Comparison of ENCODE assay signal across 16 cellular contexts in genomic region chr1:14732726-14733052, GRCh38.
DNase-seq lines count a peak whose midpoint lies in the region; ATAC-seq, FAIRE-seq and TF ChIP-seq lines count a peak whose summit lies in the region.
"Had no signal": no experiment of that assay in that cellular context is flagged by ENCODE, and none has a peak within 500 bp of the region (broad histone marks: within the 10 kb centered on the region; RNA-seq: fewer than 3 reads in every experiment).

No MANE protein-coding gene starts in this region.

- peaks cover 40% of the 10 kb centered on the region for H3K27me3 Mint-ChIP-seq in GM23338 (ENCODE audit: insufficient read depth, low read depth, poor library complexity)
- peaks cover 4% of the 10 kb centered on the region for H3K27me3 Mint-ChIP-seq in astrocyte (ENCODE audit: low read depth, unreplicated experiment)

- H4K91ac ChIP-seq in trophoblast cell (ENCODE audit: low read depth, low read length) = no peak overlapping the region

- H3K4me3 ChIP-seq in GM23338 (peak overlapping the region; percentile 39), astrocyte (ENCODE audit: insufficient read depth, low read depth, low read length) (no peak overlapping the region), iPS-20b (ENCODE audit: low read length) (peak overlapping the region; percentile 43; the same call in 1 of the 2 replicates), trophoblast cell (ENCODE audit: low read depth, low read length) (no peak overlapping the region)
- H3K4me3 ChIP-seq: Peyer's patch had no signal

- ATAC-seq in GM23338 (no peak), GM21723 (IDR thresholded peaks at IDR 0.05; ENCODE audit: unreplicated experiment) (no peak)

- FAIRE-seq in astrocyte (lab: Jason Lieb, UNC) = no peak
- FAIRE-seq: bronchial epithelial cell, islet of Langerhans had no signal

- H3K79me1 ChIP-seq in trophoblast cell (ENCODE audit: low read length) = peaks cover 14% of the 10 kb centered on the region

- H4K8ac ChIP-seq in trophoblast cell (ENCODE audit: low read depth, low read length) = no peak overlapping the region

- H3K27me3 ChIP-seq in GM23338 (ENCODE audit: insufficient read depth) (peaks cover 26% of the 10 kb centered on the region), astrocyte (ENCODE audit: insufficient read depth, low read length) (peaks cover 2% of the 10 kb centered on the region), iPS-20b (ENCODE audit: insufficient read depth, low read length) (peaks cover 29% of the 10 kb centered on the region), trophoblast cell (ENCODE audit: insufficient read depth, low read length) (no peaks in the 10 kb centered on the region)
- H3K27me3 ChIP-seq: Peyer's patch had no signal

- H3K4me1 ChIP-seq in GM23338 (ENCODE audit: insufficient read depth) = peaks cover 39% of the 10 kb centered on the region
- H3K4me1 ChIP-seq in astrocyte (ENCODE audit: insufficient read depth, low read length) = peaks cover 22% of the 10 kb centered on the region
- peaks cover 28% of the 10 kb centered on the region for H3K4me1 ChIP-seq in iPS-20b (ENCODE audit: insufficient read depth, low read length)
- H3K4me1 ChIP-seq in trophoblast cell (ENCODE audit: control insufficient read depth in 1 of 2, insufficient read depth in 2 of 2, low read length in 2 of 2) = peaks cover 15 to 24% of the 10 kb centered on the region in 2 experiments
- H3K4me1 ChIP-seq: Peyer's patch had no signal

- no CpG with 5 or more reads among the region's 5 CpGs for WGBS in trophoblast cell (ENCODE audit: extremely low coverage, insufficient coverage, insufficient read length)

- H2BK5ac ChIP-seq in trophoblast cell (ENCODE audit: low read depth, low read length, poor library complexity) = no peak overlapping the region

- H3K23ac ChIP-seq in trophoblast cell (ENCODE audit: low read length) = no peak overlapping the region

- peak overlapping the region; percentile 68 for H3K4me2 ChIP-seq in GM23338
- peak overlapping the region; percentile 35 for H3K4me2 ChIP-seq in astrocyte (ENCODE audit: low read length)
- H3K4me2 ChIP-seq in trophoblast cell (ENCODE audit: low read length) = peak overlapping the region; percentile 47

- peaks cover 8% of the 10 kb centered on the region for H3F3A ChIP-seq in GM23338 (replicated peaks; ENCODE audit: low read depth)

- H2BK12ac ChIP-seq in trophoblast cell (ENCODE audit: low read length) = no peak overlapping the region

- H3K9ac ChIP-seq in astrocyte (ENCODE audit: low read length) = no peak overlapping the region
- peak overlapping the region; percentile 9; the same call in 1 of the 2 replicates for H3K9ac ChIP-seq in iPS-20b (ENCODE audit: low read depth, low read length)
- no peak overlapping the region for H3K9ac ChIP-seq in trophoblast cell (ENCODE audit: low read length)

- DNase-seq in GM23338 (ENCODE audit: low spot score) (no peak), astrocyte (ENCODE audit: low read depth) (no peak), trophoblast cell (peak in 1 of 2 donors; percentile 65), D341Med (ENCODE audit: low spot score) (no peak), SIG-M5 treated with dmso at 0.1 percent for 504 hours (lab: John Stamatoyannopoulos, UW; ENCODE audit: unreplicated experiment) (no peak), NCI-H2171 (lab: John Stamatoyannopoulos, UW) (no peak)
- DNase-seq: activated naive CD4-positive, alpha-beta T cell treated with anti-CD3 and anti-CD28 coated beads, Interleukin-2, amount 10 ng/mL, durations not matched to agents 7 days and 5 days; NCI-H1092 treated with DMSO at 0.1 percent for 48 hours; NCI-H2107; Peyer's patch; stimulated activated CD4-positive, alpha-beta T cell treated with anti-CD3 and anti-CD28 coated beads, Interleukin-2, amount 100 ng/mL, for 24 hours had no signal

- H3K4me3 Mint-ChIP-seq in GM23338 = peak overlapping the region; percentile 59
- peak overlapping the region; percentile 9 for H3K4me3 Mint-ChIP-seq in astrocyte (ENCODE audit: unreplicated experiment)
- H3K4me3 Mint-ChIP-seq: activated naive CD4-positive, alpha-beta T cell treated with anti-CD3 and anti-CD28 coated beads, Interleukin-2, amount 10 ng/mL, durations not matched to agents 7 days and 5 days; dendritic cell treated with granulocyte-macrophage colony-stimulating factor and Interleukin-4, amounts not matched to agents 40 ng/mL and 50 ng/mL, for 4 days had no signal

- H3K36me3 Mint-ChIP-seq in GM23338 (ENCODE audit: low read depth) = no peaks in the 10 kb centered on the region
- H3K36me3 Mint-ChIP-seq in astrocyte (ENCODE audit: low read depth, unreplicated experiment) = no peaks in the 10 kb centered on the region
- H3K36me3 Mint-ChIP-seq: activated naive CD4-positive, alpha-beta T cell treated with anti-CD3 and anti-CD28 coated beads, Interleukin-2, amount 10 ng/mL, durations not matched to agents 7 days and 5 days had no signal

- H3K79me2 ChIP-seq in GM23338 (replicated peaks; ENCODE audit: insufficient read depth) (no peaks in the 10 kb centered on the region), astrocyte (ENCODE audit: insufficient read depth, low read length) (no peaks in the 10 kb centered on the region), trophoblast cell (ENCODE audit: control insufficient read depth, insufficient read depth, low read length, poor library complexity) (peaks cover 2% of the 10 kb centered on the region)

- no peaks in the 10 kb centered on the region for H3K9me2 ChIP-seq in GM23338 (ENCODE audit: insufficient read depth)

- peak overlapping the region; percentile 91; the same call in 1 of the 2 replicates for H3K27ac Mint-ChIP-seq in GM23338
- H3K27ac Mint-ChIP-seq in astrocyte (ENCODE audit: unreplicated experiment) = peak overlapping the region; percentile 77
- H3K27ac Mint-ChIP-seq: activated naive CD4-positive, alpha-beta T cell treated with anti-CD3 and anti-CD28 coated beads, Interleukin-2, amount 10 ng/mL, durations not matched to agents 7 days and 5 days; dendritic cell treated with granulocyte-macrophage colony-stimulating factor and Interleukin-4, amounts not matched to agents 40 ng/mL and 50 ng/mL, for 4 days had no signal

- H2AFZ ChIP-seq in GM23338 (no peak overlapping the region), astrocyte (ENCODE audit: low read depth, low read length) (peak overlapping the region; percentile 16), trophoblast cell (ENCODE audit: insufficient read depth, low read length, poor library complexity) (no peak overlapping the region)

- no peaks in the 10 kb centered on the region for H3K9me3 Mint-ChIP-seq in GM23338
- no peaks in the 10 kb centered on the region for H3K9me3 Mint-ChIP-seq in astrocyte (ENCODE audit: unreplicated experiment)
- H3K9me3 Mint-ChIP-seq: activated naive CD4-positive, alpha-beta T cell treated with anti-CD3 and anti-CD28 coated beads, Interleukin-2, amount 10 ng/mL, durations not matched to agents 7 days and 5 days; dendritic cell treated with granulocyte-macrophage colony-stimulating factor and Interleukin-4, amounts not matched to agents 40 ng/mL and 50 ng/mL, for 4 days had no signal

- no peak overlapping the region for H2BK120ac ChIP-seq in trophoblast cell (ENCODE audit: insufficient read depth, low read length, poor library complexity)

- no peak overlapping the region for H2AK5ac ChIP-seq in trophoblast cell (ENCODE audit: low read length)

- no peak overlapping the region for H4K12ac ChIP-seq in trophoblast cell (ENCODE audit: low read depth, low read length)

- H3K4me1 Mint-ChIP-seq in GM23338 = peaks cover 58% of the 10 kb centered on the region
- peaks cover 18% of the 10 kb centered on the region for H3K4me1 Mint-ChIP-seq in astrocyte (ENCODE audit: low read depth, unreplicated experiment)
- H3K4me1 Mint-ChIP-seq: activated naive CD4-positive, alpha-beta T cell treated with anti-CD3 and anti-CD28 coated beads, Interleukin-2, amount 10 ng/mL, durations not matched to agents 7 days and 5 days had no signal

- peaks cover 7% of the 10 kb centered on the region; the same call in 1 of the 2 replicates for H4K20me1 ChIP-seq in GM23338 (replicated peaks; ENCODE audit: insufficient read depth)
- H4K20me1 ChIP-seq in astrocyte (ENCODE audit: insufficient read depth, low read length) = no peaks in the 10 kb centered on the region

- TF ChIP-seq CTCF in GM23338 (conservative IDR thresholded peaks at IDR 0.05; ENCODE audit: low read depth in 2 of 2) = no peak
- TF ChIP-seq CTCF in astrocyte (IDR thresholded peaks at IDR 0.05; ENCODE audit: insufficient read depth, low read depth, low read length) = no peak

- H3K36me3 ChIP-seq in GM23338 (ENCODE audit: insufficient read depth) (no peaks in the 10 kb centered on the region), astrocyte (ENCODE audit: insufficient read depth, low read length) (no peaks in the 10 kb centered on the region), iPS-20b (ENCODE audit: insufficient read depth, low read depth, low read length) (no peaks in the 10 kb centered on the region), trophoblast cell (ENCODE audit: control insufficient read depth in 1 of 2, insufficient read depth in 2 of 2, low read length in 2 of 2) (no peaks in the 10 kb centered on the region)
- H3K36me3 ChIP-seq: Peyer's patch had no signal

- H3K18ac ChIP-seq in trophoblast cell (ENCODE audit: low read length) = no peak overlapping the region

- no peak overlapping the region for H3K4ac ChIP-seq in trophoblast cell (ENCODE audit: low read depth, low read length)

- H3K27ac ChIP-seq in GM23338 (ENCODE audit: low read depth) (peak overlapping the region; percentile 73), astrocyte (ENCODE audit: low read depth, low read length) (peak overlapping the region; percentile 35), iPS-20b (ENCODE audit: low read length) (no peak overlapping the region), trophoblast cell (ENCODE audit: low read depth, low read length) (peak overlapping the region; percentile 80)
- H3K27ac ChIP-seq: Peyer's patch had no signal

- H3K9me3 ChIP-seq in astrocyte (ENCODE audit: insufficient read depth, low read depth, low read length) = no peaks in the 10 kb centered on the region
- H3K9me3 ChIP-seq in iPS-20b (ENCODE audit: insufficient read depth, low read depth, low read length) = no peaks in the 10 kb centered on the region
- no peaks in the 10 kb centered on the region for H3K9me3 ChIP-seq in trophoblast cell (ENCODE audit: insufficient read depth, low read depth, low read length)
- H3K9me3 ChIP-seq: Peyer's patch had no signal

- no peak overlapping the region for H3K14ac ChIP-seq in trophoblast cell (ENCODE audit: low read length)

TF ChIP-seq in GM23338, 12 proteins besides CTCF, POLR2A, EP300 and RAD21 (continues in another document):
- TF ChIP-seq CREB1 (CRISPR knock-in tag; IDR thresholded peaks at IDR 0.05; ENCODE audit: low read depth) (no peak), NANOG (IDR thresholded peaks at IDR 0.05; ENCODE audit: borderline replicate concordance) (no peak)
- TF ChIP-seq, protein P1, sequence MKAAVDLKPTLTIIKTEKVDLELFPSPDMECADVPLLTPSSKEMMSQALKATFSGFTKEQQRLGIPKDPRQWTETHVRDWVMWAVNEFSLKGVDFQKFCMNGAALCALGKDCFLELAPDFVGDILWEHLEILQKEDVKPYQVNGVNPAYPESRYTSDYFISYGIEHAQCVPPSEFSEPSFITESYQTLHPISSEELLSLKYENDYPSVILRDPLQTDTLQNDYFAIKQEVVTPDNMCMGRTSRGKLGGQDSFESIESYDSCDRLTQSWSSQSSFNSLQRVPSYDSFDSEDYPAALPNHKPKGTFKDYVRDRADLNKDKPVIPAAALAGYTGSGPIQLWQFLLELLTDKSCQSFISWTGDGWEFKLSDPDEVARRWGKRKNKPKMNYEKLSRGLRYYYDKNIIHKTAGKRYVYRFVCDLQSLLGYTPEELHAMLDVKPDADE (IDR thresholded peaks at IDR 0.05) = no peak

Comparison
In these comparisons a context has a peak if more than half of its experiments do, and no peak if none do; other contexts are left out.
1. H3K4me3 ChIP-seq: peak in GM23338 (single experiment) and iPS-20b (single experiment); none in astrocyte (single experiment) and trophoblast cell (single experiment).
2. Peak in every context shown above with its lines, with median percentiles within 50 percentile points of each other: H3K4me2 ChIP-seq.